Comparison of ENCODE assay signal across 1 cellular context in the genomic region with DNA sequence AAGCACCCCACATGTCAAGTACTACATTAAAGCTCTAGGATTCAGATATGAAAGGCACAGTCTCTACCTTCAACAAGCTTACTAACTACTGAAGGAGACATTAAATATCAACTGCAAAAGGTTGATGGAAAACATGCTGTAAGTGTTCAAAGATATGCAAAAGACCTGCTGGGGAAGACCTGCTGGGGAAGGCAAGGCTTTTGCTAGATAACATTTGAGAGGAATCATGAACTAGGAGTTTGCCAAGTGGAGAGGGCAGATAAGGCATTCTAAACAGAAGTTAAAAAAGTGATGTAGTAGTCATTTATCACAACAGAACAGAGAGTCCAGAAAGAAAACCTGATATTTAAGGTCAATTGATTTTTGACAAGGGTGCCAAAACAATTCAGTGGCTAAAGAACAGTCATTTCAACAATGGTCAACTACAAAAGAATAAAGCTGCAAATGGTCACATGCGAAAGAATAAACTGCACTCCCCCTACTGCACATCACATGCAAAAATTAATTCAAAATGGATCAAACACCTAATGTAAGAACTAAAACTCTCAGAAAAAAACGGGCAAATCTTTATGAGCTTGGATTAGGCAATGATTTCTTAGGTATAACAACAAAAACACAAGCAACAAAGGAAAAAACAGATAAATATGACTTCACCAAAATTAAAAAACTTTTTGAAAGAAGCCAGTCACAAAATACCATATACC.
A peak's percentile ranks its signal among the peaks of the same experiment; 100 is the strongest.
TF ChIP-seq lines count a peak whose summit lies in the region.

No MANE protein-coding gene starts in this region.

TF ChIP-seq in K562, 482 proteins besides CTCF, POLR2A, EP300 and RAD21 (continued from another document and continues in another):
- TF ChIP-seq, protein P1, sequence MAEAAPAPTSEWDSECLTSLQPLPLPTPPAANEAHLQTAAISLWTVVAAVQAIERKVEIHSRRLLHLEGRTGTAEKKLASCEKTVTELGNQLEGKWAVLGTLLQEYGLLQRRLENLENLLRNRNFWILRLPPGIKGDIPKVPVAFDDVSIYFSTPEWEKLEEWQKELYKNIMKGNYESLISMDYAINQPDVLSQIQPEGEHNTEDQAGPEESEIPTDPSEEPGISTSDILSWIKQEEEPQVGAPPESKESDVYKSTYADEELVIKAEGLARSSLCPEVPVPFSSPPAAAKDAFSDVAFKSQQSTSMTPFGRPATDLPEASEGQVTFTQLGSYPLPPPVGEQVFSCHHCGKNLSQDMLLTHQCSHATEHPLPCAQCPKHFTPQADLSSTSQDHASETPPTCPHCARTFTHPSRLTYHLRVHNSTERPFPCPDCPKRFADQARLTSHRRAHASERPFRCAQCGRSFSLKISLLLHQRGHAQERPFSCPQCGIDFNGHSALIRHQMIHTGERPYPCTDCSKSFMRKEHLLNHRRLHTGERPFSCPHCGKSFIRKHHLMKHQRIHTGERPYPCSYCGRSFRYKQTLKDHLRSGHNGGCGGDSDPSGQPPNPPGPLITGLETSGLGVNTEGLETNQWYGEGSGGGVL (CRISPR knock-in tag; IDR thresholded peaks at IDR 0.05), result no peak
- TF ChIP-seq ZBTB1 (CRISPR knock-in tag; IDR thresholded peaks at IDR 0.05; ENCODE audit: borderline replicate concordance, low read depth), result no peak
- TF ChIP-seq MECOM (CRISPR knock-in tag; IDR thresholded peaks at IDR 0.05), result peak; percentile 58; the same call in 1 of the 2 replicates
- no peak for TF ChIP-seq ZNF354B (CRISPR knock-in tag; IDR thresholded peaks at IDR 0.05)
- peak; percentile 98 for TF ChIP-seq SMARCE1 (IDR thresholded peaks at IDR 0.05)
- TF ChIP-seq MYNN (IDR thresholded peaks at IDR 0.05), result peak; percentile 80
- TF ChIP-seq MYNN (CRISPR knock-in tag; IDR thresholded peaks at IDR 0.05), result no peak
- no peak for TF ChIP-seq DDX20 (tag; IDR thresholded peaks at IDR 0.05; ENCODE audit: low read depth)
- TF ChIP-seq, protein P2, sequence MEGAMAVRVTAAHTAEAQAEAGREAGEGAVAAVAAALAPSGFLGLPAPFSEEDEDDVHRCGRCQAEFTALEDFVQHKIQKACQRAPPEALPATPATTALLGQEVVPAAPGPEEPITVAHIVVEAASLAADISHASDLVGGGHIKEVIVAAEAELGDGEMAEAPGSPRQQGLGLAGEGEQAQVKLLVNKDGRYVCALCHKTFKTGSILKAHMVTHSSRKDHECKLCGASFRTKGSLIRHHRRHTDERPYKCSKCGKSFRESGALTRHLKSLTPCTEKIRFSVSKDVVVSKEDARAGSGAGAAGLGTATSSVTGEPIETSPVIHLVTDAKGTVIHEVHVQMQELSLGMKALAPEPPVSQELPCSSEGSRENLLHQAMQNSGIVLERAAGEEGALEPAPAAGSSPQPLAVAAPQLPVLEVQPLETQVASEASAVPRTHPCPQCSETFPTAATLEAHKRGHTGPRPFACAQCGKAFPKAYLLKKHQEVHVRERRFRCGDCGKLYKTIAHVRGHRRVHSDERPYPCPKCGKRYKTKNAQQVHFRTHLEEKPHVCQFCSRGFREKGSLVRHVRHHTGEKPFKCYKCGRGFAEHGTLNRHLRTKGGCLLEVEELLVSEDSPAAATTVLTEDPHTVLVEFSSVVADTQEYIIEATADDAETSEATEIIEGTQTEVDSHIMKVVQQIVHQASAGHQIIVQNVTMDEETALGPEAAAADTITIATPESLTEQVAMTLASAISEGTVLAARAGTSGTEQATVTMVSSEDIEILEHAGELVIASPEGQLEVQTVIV (CRISPR knock-in tag; IDR thresholded peaks at IDR 0.05; ENCODE audit: borderline replicate concordance), result no peak
- TF ChIP-seq, protein P3, sequence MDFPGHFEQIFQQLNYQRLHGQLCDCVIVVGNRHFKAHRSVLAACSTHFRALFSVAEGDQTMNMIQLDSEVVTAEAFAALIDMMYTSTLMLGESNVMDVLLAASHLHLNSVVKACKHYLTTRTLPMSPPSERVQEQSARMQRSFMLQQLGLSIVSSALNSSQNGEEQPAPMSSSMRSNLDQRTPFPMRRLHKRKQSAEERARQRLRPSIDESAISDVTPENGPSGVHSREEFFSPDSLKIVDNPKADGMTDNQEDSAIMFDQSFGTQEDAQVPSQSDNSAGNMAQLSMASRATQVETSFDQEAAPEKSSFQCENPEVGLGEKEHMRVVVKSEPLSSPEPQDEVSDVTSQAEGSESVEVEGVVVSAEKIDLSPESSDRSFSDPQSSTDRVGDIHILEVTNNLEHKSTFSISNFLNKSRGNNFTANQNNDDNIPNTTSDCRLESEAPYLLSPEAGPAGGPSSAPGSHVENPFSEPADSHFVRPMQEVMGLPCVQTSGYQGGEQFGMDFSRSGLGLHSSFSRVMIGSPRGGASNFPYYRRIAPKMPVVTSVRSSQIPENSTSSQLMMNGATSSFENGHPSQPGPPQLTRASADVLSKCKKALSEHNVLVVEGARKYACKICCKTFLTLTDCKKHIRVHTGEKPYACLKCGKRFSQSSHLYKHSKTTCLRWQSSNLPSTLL (IDR thresholded peaks at IDR 0.05), result no peak
- no peak for TF ChIP-seq BRF1 (IDR thresholded peaks at IDR 0.05; ENCODE audit: borderline replicate concordance, extremely low read depth, insufficient read length)
- TF ChIP-seq CAMTA2 (CRISPR knock-in tag; conservative IDR thresholded peaks at IDR 0.05), result no peak
- no peak for TF ChIP-seq NFXL1 (CRISPR knock-in tag; IDR thresholded peaks at IDR 0.05)
- peak in 1 of 2 experiments; percentile 96; a peak in 2 of 3 replicates for TF ChIP-seq CBX3 (IDR thresholded peaks at IDR 0.05; ENCODE audit: borderline replicate concordance in 1 of 2, low read length in 2 of 2)
- no peak for TF ChIP-seq XRCC4 (IDR thresholded peaks at IDR 0.05; ENCODE audit: extremely low read depth, insufficient read depth, insufficient read length)
- TF ChIP-seq ZNF764 (CRISPR knock-in tag; IDR thresholded peaks at IDR 0.05; ENCODE audit: low read depth), result no peak
- no peak for TF ChIP-seq ZNF212 (CRISPR knock-in tag; IDR thresholded peaks at IDR 0.05)
- TF ChIP-seq SREBF2 (CRISPR knock-in tag; IDR thresholded peaks at IDR 0.05), result no peak
- peak; percentile 50; the same call in 1 of the 2 replicates for TF ChIP-seq ZSCAN29 (IDR thresholded peaks at IDR 0.05)
- TF ChIP-seq HLTF (IDR thresholded peaks at IDR 0.05), result peak; percentile 97
- TF ChIP-seq, protein P4, sequence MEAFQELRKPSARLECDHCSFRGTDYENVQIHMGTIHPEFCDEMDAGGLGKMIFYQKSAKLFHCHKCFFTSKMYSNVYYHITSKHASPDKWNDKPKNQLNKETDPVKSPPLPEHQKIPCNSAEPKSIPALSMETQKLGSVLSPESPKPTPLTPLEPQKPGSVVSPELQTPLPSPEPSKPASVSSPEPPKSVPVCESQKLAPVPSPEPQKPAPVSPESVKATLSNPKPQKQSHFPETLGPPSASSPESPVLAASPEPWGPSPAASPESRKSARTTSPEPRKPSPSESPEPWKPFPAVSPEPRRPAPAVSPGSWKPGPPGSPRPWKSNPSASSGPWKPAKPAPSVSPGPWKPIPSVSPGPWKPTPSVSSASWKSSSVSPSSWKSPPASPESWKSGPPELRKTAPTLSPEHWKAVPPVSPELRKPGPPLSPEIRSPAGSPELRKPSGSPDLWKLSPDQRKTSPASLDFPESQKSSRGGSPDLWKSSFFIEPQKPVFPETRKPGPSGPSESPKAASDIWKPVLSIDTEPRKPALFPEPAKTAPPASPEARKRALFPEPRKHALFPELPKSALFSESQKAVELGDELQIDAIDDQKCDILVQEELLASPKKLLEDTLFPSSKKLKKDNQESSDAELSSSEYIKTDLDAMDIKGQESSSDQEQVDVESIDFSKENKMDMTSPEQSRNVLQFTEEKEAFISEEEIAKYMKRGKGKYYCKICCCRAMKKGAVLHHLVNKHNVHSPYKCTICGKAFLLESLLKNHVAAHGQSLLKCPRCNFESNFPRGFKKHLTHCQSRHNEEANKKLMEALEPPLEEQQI (IDR thresholded peaks at IDR 0.05), result peak; percentile 98
- TF ChIP-seq ZNF316 (IDR thresholded peaks at IDR 0.05), result peak; percentile 93
- no peak for TF ChIP-seq ZNF696 (CRISPR knock-in tag; conservative IDR thresholded peaks at IDR 0.05)
- TF ChIP-seq, protein P5, sequence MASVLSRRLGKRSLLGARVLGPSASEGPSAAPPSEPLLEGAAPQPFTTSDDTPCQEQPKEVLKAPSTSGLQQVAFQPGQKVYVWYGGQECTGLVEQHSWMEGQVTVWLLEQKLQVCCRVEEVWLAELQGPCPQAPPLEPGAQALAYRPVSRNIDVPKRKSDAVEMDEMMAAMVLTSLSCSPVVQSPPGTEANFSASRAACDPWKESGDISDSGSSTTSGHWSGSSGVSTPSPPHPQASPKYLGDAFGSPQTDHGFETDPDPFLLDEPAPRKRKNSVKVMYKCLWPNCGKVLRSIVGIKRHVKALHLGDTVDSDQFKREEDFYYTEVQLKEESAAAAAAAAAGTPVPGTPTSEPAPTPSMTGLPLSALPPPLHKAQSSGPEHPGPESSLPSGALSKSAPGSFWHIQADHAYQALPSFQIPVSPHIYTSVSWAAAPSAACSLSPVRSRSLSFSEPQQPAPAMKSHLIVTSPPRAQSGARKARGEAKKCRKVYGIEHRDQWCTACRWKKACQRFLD (CRISPR knock-in tag; IDR thresholded peaks at IDR 0.05), result peak; percentile 98
- TF ChIP-seq, protein P6, sequence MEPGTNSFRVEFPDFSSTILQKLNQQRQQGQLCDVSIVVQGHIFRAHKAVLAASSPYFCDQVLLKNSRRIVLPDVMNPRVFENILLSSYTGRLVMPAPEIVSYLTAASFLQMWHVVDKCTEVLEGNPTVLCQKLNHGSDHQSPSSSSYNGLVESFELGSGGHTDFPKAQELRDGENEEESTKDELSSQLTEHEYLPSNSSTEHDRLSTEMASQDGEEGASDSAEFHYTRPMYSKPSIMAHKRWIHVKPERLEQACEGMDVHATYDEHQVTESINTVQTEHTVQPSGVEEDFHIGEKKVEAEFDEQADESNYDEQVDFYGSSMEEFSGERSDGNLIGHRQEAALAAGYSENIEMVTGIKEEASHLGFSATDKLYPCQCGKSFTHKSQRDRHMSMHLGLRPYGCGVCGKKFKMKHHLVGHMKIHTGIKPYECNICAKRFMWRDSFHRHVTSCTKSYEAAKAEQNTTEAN (CRISPR knock-in tag; IDR thresholded peaks at IDR 0.05), result no peak
- peak; percentile 91 for TF ChIP-seq KHSRP (IDR thresholded peaks at IDR 0.05)
- no peak for TF ChIP-seq MCM3 (IDR thresholded peaks at IDR 0.05)
- no peak for TF ChIP-seq SREBF1 (IDR thresholded peaks at IDR 0.05; ENCODE audit: borderline replicate concordance, low read depth, low read length)
- no peak for TF ChIP-seq ZNF561 (CRISPR knock-in tag; conservative IDR thresholded peaks at IDR 0.05)
- TF ChIP-seq, protein P7, sequence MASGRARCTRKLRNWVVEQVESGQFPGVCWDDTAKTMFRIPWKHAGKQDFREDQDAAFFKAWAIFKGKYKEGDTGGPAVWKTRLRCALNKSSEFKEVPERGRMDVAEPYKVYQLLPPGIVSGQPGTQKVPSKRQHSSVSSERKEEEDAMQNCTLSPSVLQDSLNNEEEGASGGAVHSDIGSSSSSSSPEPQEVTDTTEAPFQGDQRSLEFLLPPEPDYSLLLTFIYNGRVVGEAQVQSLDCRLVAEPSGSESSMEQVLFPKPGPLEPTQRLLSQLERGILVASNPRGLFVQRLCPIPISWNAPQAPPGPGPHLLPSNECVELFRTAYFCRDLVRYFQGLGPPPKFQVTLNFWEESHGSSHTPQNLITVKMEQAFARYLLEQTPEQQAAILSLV (tag; IDR thresholded peaks at IDR 0.05), result peak; percentile 38; the same call in 1 of the 2 replicates
- peak; percentile 29 for TF ChIP-seq RBBP5 (IDR thresholded peaks at IDR 0.05; ENCODE audit: borderline replicate concordance, insufficient read depth, low read length, poor library complexity, severe bottlenecking)
- peak; percentile 99 for TF ChIP-seq SOX6 (IDR thresholded peaks at IDR 0.05)
- no peak for TF ChIP-seq KLF13 (tag; IDR thresholded peaks at IDR 0.05; ENCODE audit: borderline replicate concordance, low read depth)
- TF ChIP-seq CBFA2T3 (IDR thresholded peaks at IDR 0.05), result peak; percentile 100
- TF ChIP-seq, protein P8, sequence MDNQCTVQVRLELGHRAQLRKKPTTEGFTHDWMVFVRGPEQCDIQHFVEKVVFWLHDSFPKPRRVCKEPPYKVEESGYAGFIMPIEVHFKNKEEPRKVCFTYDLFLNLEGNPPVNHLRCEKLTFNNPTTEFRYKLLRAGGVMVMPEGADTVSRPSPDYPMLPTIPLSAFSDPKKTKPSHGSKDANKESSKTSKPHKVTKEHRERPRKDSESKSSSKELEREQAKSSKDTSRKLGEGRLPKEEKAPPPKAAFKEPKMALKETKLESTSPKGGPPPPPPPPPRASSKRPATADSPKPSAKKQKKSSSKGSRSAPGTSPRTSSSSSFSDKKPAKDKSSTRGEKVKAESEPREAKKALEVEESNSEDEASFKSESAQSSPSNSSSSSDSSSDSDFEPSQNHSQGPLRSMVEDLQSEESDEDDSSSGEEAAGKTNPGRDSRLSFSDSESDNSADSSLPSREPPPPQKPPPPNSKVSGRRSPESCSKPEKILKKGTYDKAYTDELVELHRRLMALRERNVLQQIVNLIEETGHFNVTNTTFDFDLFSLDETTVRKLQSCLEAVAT (IDR thresholded peaks at IDR 0.05), result 0 out of 4 replicates have a peak, but pooled peaks of 1 of the 2 experiments have one; percentile 2
- TF ChIP-seq FOSL1 (tag; conservative IDR thresholded peaks at IDR 0.05), result peak; percentile 90
- peak; percentile 47 for TF ChIP-seq BRD9 (IDR thresholded peaks at IDR 0.05; ENCODE audit: low read depth, partially characterized antibody)
- peak; percentile 56; the same call in 1 of the 2 replicates for TF ChIP-seq NR2C1 (IDR thresholded peaks at IDR 0.05)
- TF ChIP-seq NR2C1 (tag; IDR thresholded peaks at IDR 0.05), result peak; percentile 81
- peak; percentile 86 for TF ChIP-seq BCOR (IDR thresholded peaks at IDR 0.05)
- TF ChIP-seq MEF2A (IDR thresholded peaks at IDR 0.05; ENCODE audit: control insufficient read depth, low read depth, low read length), result peak; percentile 68
- TF ChIP-seq, protein P9, sequence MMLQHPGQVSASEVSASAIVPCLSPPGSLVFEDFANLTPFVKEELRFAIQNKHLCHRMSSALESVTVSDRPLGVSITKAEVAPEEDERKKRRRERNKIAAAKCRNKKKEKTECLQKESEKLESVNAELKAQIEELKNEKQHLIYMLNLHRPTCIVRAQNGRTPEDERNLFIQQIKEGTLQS (IDR thresholded peaks at IDR 0.05), result peak; percentile 79
- TF ChIP-seq, protein P9 (CRISPR knock-in tag; conservative IDR thresholded peaks at IDR 0.05), result peak; percentile 21; the same call in 1 of the 2 replicates
- peak; percentile 99 for TF ChIP-seq GATA2 (CRISPR knock-in tag; IDR thresholded peaks at IDR 0.05)
- TF ChIP-seq MIER1 (IDR thresholded peaks at IDR 0.05; ENCODE audit: low read depth), result no peak
- TF ChIP-seq, protein P10, sequence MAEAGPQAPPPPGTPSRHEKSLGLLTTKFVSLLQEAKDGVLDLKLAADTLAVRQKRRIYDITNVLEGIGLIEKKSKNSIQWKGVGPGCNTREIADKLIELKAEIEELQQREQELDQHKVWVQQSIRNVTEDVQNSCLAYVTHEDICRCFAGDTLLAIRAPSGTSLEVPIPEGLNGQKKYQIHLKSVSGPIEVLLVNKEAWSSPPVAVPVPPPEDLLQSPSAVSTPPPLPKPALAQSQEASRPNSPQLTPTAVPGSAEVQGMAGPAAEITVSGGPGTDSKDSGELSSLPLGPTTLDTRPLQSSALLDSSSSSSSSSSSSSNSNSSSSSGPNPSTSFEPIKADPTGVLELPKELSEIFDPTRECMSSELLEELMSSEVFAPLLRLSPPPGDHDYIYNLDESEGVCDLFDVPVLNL (CRISPR knock-in tag; IDR thresholded peaks at IDR 0.05; ENCODE audit: low read depth), result no peak
- no peak for TF ChIP-seq RBM17 (IDR thresholded peaks at IDR 0.05; ENCODE audit: borderline replicate concordance, low read depth, low read length)
